3 cellular contexts compared by ENCODE assay signal in the genomic region with DNA sequence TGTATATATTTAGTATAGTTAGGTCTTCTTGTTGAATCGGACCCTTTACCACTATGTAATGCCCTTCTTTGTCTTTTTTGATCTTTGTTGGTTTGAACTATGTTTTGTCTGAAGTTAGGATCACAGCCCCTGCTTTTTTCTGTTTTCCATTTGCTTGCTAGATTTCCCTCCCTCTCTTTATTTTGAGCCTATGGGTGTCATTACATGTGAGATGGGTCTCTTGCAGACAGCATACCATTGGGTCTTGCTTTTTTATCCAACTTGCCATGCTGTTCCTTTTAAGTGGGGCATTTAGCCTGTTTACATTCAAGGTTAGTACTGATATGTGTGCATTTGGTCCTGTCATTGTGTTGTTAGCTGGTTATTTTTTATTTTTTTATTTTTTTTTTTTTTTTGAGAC.
"Had no signal": no experiment of that assay in that cellular context is flagged by ENCODE, and none has a peak within 500 bp of the region (broad histone marks: within the 10 kb centered on the region; RNA-seq: fewer than 3 reads in every experiment).

No MANE protein-coding gene starts in this region.

- DNase-seq: GDM1, GF-D8 had no signal

- H3K4me3 ChIP-seq: GM12878 had no signal
